ENCODE assay signal across 9 cellular contexts in genomic region chr7:103075337-103075918, GRCh38. TPM values are rescaled to one million over a fixed set of nuclear protein-coding genes. Genes with fewer than 3 reads are reported as not detected.
A peak's percentile ranks its signal among the peaks of the same experiment; 100 is the strongest.
DNase-seq lines count a peak whose midpoint lies in the region; ATAC-seq and TF ChIP-seq lines count a peak whose summit lies in the region.
"Had no signal": no experiment of that assay in that cellular context is flagged by ENCODE, and none has a peak within 500 bp of the region (broad histone marks: within the 10 kb centered on the region; RNA-seq: fewer than 3 reads in every experiment).

No MANE protein-coding gene starts in this region.

- H3K36me3 ChIP-seq in PC-9 (ENCODE audit: low read depth), result no peaks in the 10 kb centered on the region

- no peaks in the 10 kb centered on the region for H4K20me1 ChIP-seq in PC-9 (ENCODE audit: insufficient read depth)

- POLR2A ChIA-PET in PC-9 (lab: Charles Lee; ENCODE audit: unreplicated experiment), result interaction anchor here (1.0 to 1.4 kb wide), 4 partner anchors 9 to 327 kb away, joined by 5 to 11 read pairs (median 6); partner anchors contain the start of genes FAM185A and NAPEPLD

- DNase-seq in C1 segment of cervical spinal cord (lab: John Stamatoyannopoulos, UW), result peak in 8 of 14 donors; percentile 30 to 81 (median 44)
- DNase-seq in PC-9, result peak in 1 of 2 experiments; percentile 41
- peak; percentile 50 for DNase-seq in activated effector memory CD4-positive, alpha-beta T cell treated with Interleukin-2 at 50 U/mL for 16 hours
- DNase-seq in fibroblast of the aortic adventitia (ENCODE audit: low read depth), result peak; percentile 40
- no peak for DNase-seq in nephron progenitor cell
- DNase-seq in stimulated activated naive CD8-positive, alpha-beta T cell treated with anti-CD3 and anti-CD28 coated beads, Interleukin-15, Interleukin-2, amounts not matched to agents 100 U/mL and 50 U/mL, for 24 hours, result peak; percentile 85

- ATAC-seq in GM19372 (IDR thresholded peaks at IDR 0.05; ENCODE audit: low read depth, unreplicated experiment), result peak; percentile 43
- peak; percentile 23 for ATAC-seq in HG03469 (IDR thresholded peaks at IDR 0.05; ENCODE audit: unreplicated experiment)
- peak; percentile 80 for ATAC-seq in stimulated activated naive CD8-positive, alpha-beta T cell treated with anti-CD3 and anti-CD28 coated beads, Interleukin-15, Interleukin-2, amounts not matched to agents 100 U/mL and 50 U/mL, for 24 hours

- TSS peak; percentile 60 for BruUV-seq in PC-9 (replicated peaks; lab: Mats Ljungman, UMichigan)

- H3K27ac Mint-ChIP-seq in nephron progenitor cell, result peak overlapping the region; percentile 98

- H3K4me3 ChIP-seq in PC-9 (peak overlapping the region; percentile 92), fibroblast of the aortic adventitia (ENCODE audit: low read depth, low read length) (peak overlapping the region; percentile 95)

- H3K9me3 ChIP-seq in PC-9 (ENCODE audit: insufficient read depth, low read depth), result no peaks in the 10 kb centered on the region

- H2AFZ ChIP-seq in PC-9, result peak overlapping the region; percentile 87

- no peaks in the 10 kb centered on the region for H3K27me3 ChIP-seq in PC-9 (ENCODE audit: insufficient read depth, low read depth)

- H3K79me2 ChIP-seq in PC-9 (ENCODE audit: low read depth), result peaks cover 48% of the 10 kb centered on the region

- peaks cover 22% of the 10 kb centered on the region; the same call in 1 of the 2 replicates for H3F3A ChIP-seq in PC-9 (ENCODE audit: insufficient read depth, low read depth)

- H3K4me1 ChIP-seq in PC-9 (replicated peaks; ENCODE audit: insufficient read depth), result peaks cover 26% of the 10 kb centered on the region

- H3K27me3 Mint-ChIP-seq in nephron progenitor cell (ENCODE audit: low read depth, poor library complexity), result no peaks in the 10 kb centered on the region

- TF ChIP-seq CTCF in PC-9 (conservative IDR thresholded peaks at IDR 0.05) (no peak), fibroblast of the aortic adventitia (IDR thresholded peaks at IDR 0.05; ENCODE audit: insufficient read depth, low read length) (no peak), nephron progenitor cell (IDR thresholded peaks at IDR 0.05) (no peak)

- H3K27ac ChIP-seq in PC-9, result peak overlapping the region; percentile 72

- H3K4me1 Mint-ChIP-seq in nephron progenitor cell, result peaks cover 21% of the 10 kb centered on the region

- H3K36me3 Mint-ChIP-seq in nephron progenitor cell (ENCODE audit: low read depth), result peaks cover 33% of the 10 kb centered on the region

- H3K4me2 ChIP-seq in PC-9, result peak overlapping the region; percentile 90

- peaks cover 6% of the 10 kb centered on the region for H3K9me3 Mint-ChIP-seq in nephron progenitor cell

- intact Hi-C loops in PC-9 (cut with micrococcal nuclease; ENCODE audit: unreplicated experiment), result loop anchor here (2.0 to 10.0 kb wide), 3 partner anchors 73 to 332 kb away; partner anchors contain the start of genes FAM185A and NAPEPLD

- CTCF ChIA-PET in PC-9 (lab: Charles Lee), result interaction anchor here (0.7 to 1.5 kb wide), 2 partner anchors 13 to 327 kb away, joined by 3 to 11 read pairs; partner anchors contain the start of gene FAM185A

- H3K9me2 ChIP-seq in PC-9 (ENCODE audit: insufficient read depth), result no peaks in the 10 kb centered on the region

- H3K4me3 Mint-ChIP-seq in nephron progenitor cell, result peak overlapping the region; percentile 97

RNA-seq across cellular contexts. Expression of gene ARMC10, which starts 0.5 kb away (rescaled TPM):
- total RNA-seq in PC-9 (2021) (53.3 and 66.0 TPM in 2 replicates), fibroblast of the aortic adventitia (ENCODE audit: low replicate concordance) (23.4 and 41.2 TPM in 2 replicates)

RNA-seq across cellular contexts. Expression of gene FBXL13, which starts 0.8 kb away (rescaled TPM):
- total RNA-seq in PC-9 (2021) (10.4 and 19.4 TPM in 2 replicates), fibroblast of the aortic adventitia (ENCODE audit: low replicate concordance) (2.9 and 3.4 TPM in 2 replicates)
- total RNA-seq: T-helper 2 cell treated with Interferon-gamma antibody and Interleukin-4, amounts not matched to agents 100 ng/mL and 5 ng/mL, for 36 hours had no signal

Comparison
In these comparisons a context has a peak if more than half of its experiments do, and no peak if none do; other contexts are left out.
1. ATAC-seq: peak in every context shown above with its lines; median percentile 80 in stimulated activated naive CD8-positive, alpha-beta T cell treated with anti-CD3 and anti-CD28 coated beads, Interleukin-15, Interleukin-2, amounts not matched to agents 100 U/mL and 50 U/mL, for 24 hours; 43 in GM19372; 23 in HG03469.